8 cellular contexts compared by ENCODE assay signal in genomic region chr1:162560303-162561036, GRCh38. TPM values are rescaled to one million over a fixed set of nuclear protein-coding genes. Genes with fewer than 3 reads are reported as not detected.
DNase-seq lines count a peak whose midpoint lies in the region; ATAC-seq, FAIRE-seq and TF ChIP-seq lines count a peak whose summit lies in the region.

No MANE protein-coding gene starts in this region.

- peaks cover 35% of the 10 kb centered on the region for H3K4me1 Mint-ChIP-seq in activated naive CD4-positive, alpha-beta T cell treated with anti-CD3 and anti-CD28 coated beads for 36 hours (ENCODE audit: low read depth)
- H3K4me1 Mint-ChIP-seq in astrocyte (ENCODE audit: low read depth, unreplicated experiment) = peaks cover 25% of the 10 kb centered on the region

- no peaks in the 10 kb centered on the region for H3K27me3 Mint-ChIP-seq in activated naive CD4-positive, alpha-beta T cell treated with anti-CD3 and anti-CD28 coated beads for 36 hours (ENCODE audit: low read depth)
- no peaks in the 10 kb centered on the region for H3K27me3 Mint-ChIP-seq in astrocyte (ENCODE audit: low read depth, unreplicated experiment)

- peaks cover 1% of the 10 kb centered on the region for H3K36me3 Mint-ChIP-seq in activated naive CD4-positive, alpha-beta T cell treated with anti-CD3 and anti-CD28 coated beads for 36 hours (ENCODE audit: low read depth)
- peaks cover 2% of the 10 kb centered on the region for H3K36me3 Mint-ChIP-seq in astrocyte (ENCODE audit: low read depth, unreplicated experiment)

- peaks cover 36% of the 10 kb centered on the region for H4K20me1 ChIP-seq in astrocyte (ENCODE audit: insufficient read depth, low read length)

- H3K36me3 ChIP-seq in astrocyte (ENCODE audit: insufficient read depth, low read length) = no peaks in the 10 kb centered on the region
- H3K36me3 ChIP-seq in kidney (ENCODE audit: control insufficient read depth in 1 of 2, insufficient read depth in 2 of 2, low read length in 2 of 2) = no peaks in the 10 kb centered on the region

- H3K9me3 ChIP-seq in astrocyte (ENCODE audit: insufficient read depth, low read depth, low read length) (no peaks in the 10 kb centered on the region), kidney (ENCODE audit: control insufficient read depth in 1 of 2, low read length in 2 of 2) (no peaks in the 10 kb centered on the region)

- DNase-seq in activated naive CD4-positive, alpha-beta T cell treated with anti-CD3 and anti-CD28 coated beads for 36 hours = no peak
- DNase-seq in activated naive CD4-positive, alpha-beta T cell treated with Interleukin-2 at 50 U/mL for 16 hours = no peak
- DNase-seq in astrocyte (ENCODE audit: low read depth) (no peak), kidney (no peak)
- DNase-seq in activated CD4-positive, alpha-beta T cell treated with anti-CD3 and anti-CD28 coated beads for 48 hours = no peak

- H3K27me3 ChIP-seq in astrocyte (ENCODE audit: insufficient read depth, low read length) = no peaks in the 10 kb centered on the region

- H3K9ac ChIP-seq in astrocyte (ENCODE audit: low read length) (peak overlapping the region; percentile 91), kidney (ENCODE audit: low read length in 2 of 2) (peak overlapping the region; percentile 78 to 85)

- TF ChIP-seq CTCF in astrocyte (IDR thresholded peaks at IDR 0.05; ENCODE audit: insufficient read depth, low read depth, low read length) = no peak
- TF ChIP-seq CTCF in kidney (IDR thresholded peaks at IDR 0.05; ENCODE audit: borderline replicate concordance, extremely low read depth, insufficient read depth) = no peak

- H3K4me3 ChIP-seq in astrocyte (ENCODE audit: insufficient read depth, low read depth, low read length) (peak overlapping the region; percentile 74), kidney (ENCODE audit: low read length in 2 of 2) (peak overlapping the region; percentile 62 to 85)

- peak overlapping the region; percentile 89 for H3K4me2 ChIP-seq in astrocyte (ENCODE audit: low read length)

- CTCF ChIA-PET in activated naive CD4-positive, alpha-beta T cell treated with anti-CD3 and anti-CD28 coated beads for 36 hours (lab: Charles Lee) = no interaction called here

- FAIRE-seq in astrocyte (lab: Jason Lieb, UNC) (no peak), kidney (lab: Jason Lieb, UNC) (no peak)

- H3K4me1 ChIP-seq in astrocyte (ENCODE audit: insufficient read depth, low read length) = peaks cover 22% of the 10 kb centered on the region
- peaks cover 6 to 11% of the 10 kb centered on the region in 2 donors for H3K4me1 ChIP-seq in kidney (ENCODE audit: control insufficient read depth in 1 of 2, insufficient read depth in 1 of 2, low read depth in 1 of 2, low read length in 2 of 2)

- no peaks in the 10 kb centered on the region for H3K9me3 Mint-ChIP-seq in activated naive CD4-positive, alpha-beta T cell treated with anti-CD3 and anti-CD28 coated beads for 36 hours
- no peaks in the 10 kb centered on the region for H3K9me3 Mint-ChIP-seq in astrocyte (ENCODE audit: unreplicated experiment)

- peaks cover 39% of the 10 kb centered on the region for H3K79me2 ChIP-seq in astrocyte (ENCODE audit: insufficient read depth, low read length)

- H3K4me3 Mint-ChIP-seq in activated naive CD4-positive, alpha-beta T cell treated with anti-CD3 and anti-CD28 coated beads for 36 hours = peak overlapping the region; percentile 92
- peak overlapping the region; percentile 87 for H3K4me3 Mint-ChIP-seq in astrocyte (ENCODE audit: unreplicated experiment)

- peak overlapping the region; percentile 91 for H3K27ac Mint-ChIP-seq in activated naive CD4-positive, alpha-beta T cell treated with anti-CD3 and anti-CD28 coated beads for 36 hours
- H3K27ac Mint-ChIP-seq in astrocyte (ENCODE audit: unreplicated experiment) = peak overlapping the region; percentile 91

- H2AFZ ChIP-seq in astrocyte (ENCODE audit: low read depth, low read length) = peak overlapping the region; percentile 84

- H3K27ac ChIP-seq in astrocyte (ENCODE audit: low read depth, low read length) = peak overlapping the region; percentile 95
- H3K27ac ChIP-seq in kidney (ENCODE audit: low read depth in 2 of 2, low read length in 2 of 2) = peak overlapping the region; percentile 95 to 99
- H3K27ac ChIP-seq in temporal lobe (ENCODE audit: low read depth, low read length) = peak overlapping the region; percentile 85

- intact Hi-C loops in activated naive CD4-positive, alpha-beta T cell treated with anti-CD3 and anti-CD28 coated beads for 36 hours (cut with micrococcal nuclease) = loop anchor here (1.0 to 10.0 kb wide), 7 partner anchors 63 to 948 kb away; partner anchors contain the start of genes ATF6, HSD17B7, NOS1AP and NUF2
- intact Hi-C loops in kidney (cut with DNase I) = no loop called here

- no peak for ATAC-seq in GM19395 (IDR thresholded peaks at IDR 0.05; ENCODE audit: unreplicated experiment)
- ATAC-seq in GM21723 (IDR thresholded peaks at IDR 0.05; ENCODE audit: unreplicated experiment) = no peak

RNA-seq across cellular contexts. Expression of gene UAP1, which starts 1.1 kb away (rescaled TPM):
- 10 to 100 TPM; 22.6 TPM for total RNA-seq in activated naive CD4-positive, alpha-beta T cell treated with anti-CD3 and anti-CD28 coated beads for 36 hours
- total RNA-seq in astrocyte (88.8 and 103 TPM in 2 replicates), kidney (30.6 TPM), temporal lobe (30.0 TPM)
- 23.6 TPM for polyA plus RNA-seq in kidney (ENCODE audit: insufficient read depth, low read depth, low replicate concordance)
